ENCODE assay signal across 8 cellular contexts in genomic region chr9:87336914-87337333, GRCh38.
DNase-seq lines count a peak whose midpoint lies in the region; ATAC-seq and TF ChIP-seq lines count a peak whose summit lies in the region.

No MANE protein-coding gene starts in this region.

- H4K8ac ChIP-seq in neuronal stem cell (ENCODE audit: low read depth, low read length), result no peak overlapping the region

- POLR2A ChIA-PET in CD8-positive, alpha-beta memory T cell (lab: Charles Lee), result no interaction called here

- no peak overlapping the region for H3K9ac ChIP-seq in neuronal stem cell (ENCODE audit: low read depth, low read length, poor library complexity)

- no peak overlapping the region for H2BK120ac ChIP-seq in neuronal stem cell (ENCODE audit: low read depth, low read length)

- no peak overlapping the region for H2AK5ac ChIP-seq in neuronal stem cell (ENCODE audit: low read depth, low read length)

- H3K4ac ChIP-seq in neuronal stem cell (ENCODE audit: low read length), result no peak overlapping the region

- H3K18ac ChIP-seq in neuronal stem cell (ENCODE audit: low read length), result no peak overlapping the region

- CTCF ChIA-PET in CD8-positive, alpha-beta memory T cell (lab: Charles Lee), result interaction anchor here (1.5 kb wide), 1 partner anchor 890 kb away, joined by 3 read pairs; no protein-coding TSS in a partner anchor

- H3K36me3 ChIP-seq in CD8-positive, alpha-beta memory T cell (ENCODE audit: insufficient read depth, low read length), result no peaks in the 10 kb centered on the region
- no peaks in the 10 kb centered on the region for H3K36me3 ChIP-seq in gastroesophageal sphincter
- H3K36me3 ChIP-seq in neuronal stem cell (replicated peaks in 1 of 2; ENCODE audit: control insufficient read depth in 2 of 2, insufficient read depth in 2 of 2, low read length in 2 of 2), result no peaks in the 10 kb centered on the region

- H3K9me3 ChIP-seq in CD8-positive, alpha-beta memory T cell (ENCODE audit: low read length), result no peaks in the 10 kb centered on the region
- H3K9me3 ChIP-seq in gastroesophageal sphincter, result peaks cover 0 to 3% (median 0%) of the 10 kb centered on the region in 3 donors
- H3K9me3 ChIP-seq in neuronal stem cell (replicated peaks in 1 of 2; ENCODE audit: control insufficient read depth in 2 of 2, insufficient read depth in 1 of 2, low read depth in 1 of 2, low read length in 2 of 2), result no peaks in the 10 kb centered on the region

- H3K4me3 ChIP-seq in CD8-positive, alpha-beta memory T cell (ENCODE audit: low read length), result peak overlapping the region; percentile 5
- peak overlapping the region; percentile 43 to 55 for H3K4me3 ChIP-seq in gastroesophageal sphincter
- peak overlapping the region in 1 of 2 donors; percentile 71 for H3K4me3 ChIP-seq in neuronal stem cell (ENCODE audit: low read length in 2 of 2)

- peaks cover 11 to 12% (median 11%) of the 10 kb centered on the region in 3 donors for H3K4me1 Mint-ChIP-seq in CD8-positive, alpha-beta memory T cell

- H2BK5ac ChIP-seq in neuronal stem cell (ENCODE audit: low read length), result no peak overlapping the region

- peak; percentile 74 to 89 (median 80) for TF ChIP-seq CTCF in gastroesophageal sphincter (IDR thresholded peaks at IDR 0.05)

- H3K36me3 Mint-ChIP-seq in CD8-positive, alpha-beta memory T cell, result no peaks in the 10 kb centered on the region

- H3K4me3 Mint-ChIP-seq in CD8-positive, alpha-beta memory T cell, result peak overlapping the region in 6 of 7 donors; percentile 47 to 80 (median 73)

- H3K9me3 Mint-ChIP-seq in CD8-positive, alpha-beta memory T cell, result peaks cover 0 to under 1% (median 0%) of the 10 kb centered on the region in 5 donors

- no peak overlapping the region for H2BK12ac ChIP-seq in neuronal stem cell (ENCODE audit: low read length)

- peak overlapping the region; percentile 85 for H3K4me2 ChIP-seq in neuronal stem cell (ENCODE audit: insufficient read depth, low read length, poor library complexity, severe bottlenecking)

- peaks cover 5% of the 10 kb centered on the region for H3K27me3 ChIP-seq in CD8-positive, alpha-beta memory T cell (ENCODE audit: insufficient read depth, low read length, poor library complexity, severe bottlenecking)
- H3K27me3 ChIP-seq in gastroesophageal sphincter (no peaks in the 10 kb centered on the region), neuronal stem cell (ENCODE audit: control insufficient read depth in 3 of 3, insufficient read depth in 3 of 3, low read depth in 1 of 3, low read length in 3 of 3) (peaks cover 0 to 18% (median 0%) of the 10 kb centered on the region in 3 experiments)

- ATAC-seq in GM21390 (IDR thresholded peaks at IDR 0.05; ENCODE audit: unreplicated experiment), result peak; percentile 73
- ATAC-seq in gastroesophageal sphincter, result peak; percentile 60
- no peak for ATAC-seq in GM18867 (IDR thresholded peaks at IDR 0.05; ENCODE audit: unreplicated experiment)

- no peak overlapping the region for H2BK15ac ChIP-seq in neuronal stem cell (ENCODE audit: low read length)

- H3K79me1 ChIP-seq in neuronal stem cell (ENCODE audit: low read depth, low read length), result no peaks in the 10 kb centered on the region

- no peak overlapping the region for H3K23ac ChIP-seq in neuronal stem cell (ENCODE audit: low read depth, low read length, poor library complexity)

- peaks cover 18 to 36% of the 10 kb centered on the region in 2 donors for H3K27me3 Mint-ChIP-seq in CD8-positive, alpha-beta memory T cell

- H3K27ac ChIP-seq in CD8-positive, alpha-beta memory T cell (ENCODE audit: low read depth, low read length), result no peak overlapping the region
- peak overlapping the region in 3 of 4 donors; percentile 2 to 42 (median 7) for H3K27ac ChIP-seq in gastroesophageal sphincter
- H3K27ac ChIP-seq in neuronal stem cell (replicated peaks; ENCODE audit: low read length), result no peak overlapping the region

- DNase-seq in CD8-positive, alpha-beta memory T cell, result peak in 1 of 5 donors; percentile 4
- peak; percentile 33 for DNase-seq in NCI-H2081 treated with DMSO at 0.1 percent for 48 hours (lab: John Stamatoyannopoulos, UW)
- DNase-seq in activated T-cell treated with anti-CD3 and anti-CD28 coated beads, Interleukin-2, amount 50 U/mL, for 48 hours, result peak; percentile 21 to 24
- peak; percentile 65 for DNase-seq in neuronal stem cell (ENCODE audit: low spot score)
- DNase-seq in activated CD8-positive, alpha-beta memory T cell treated with anti-CD3 and anti-CD28 coated beads for 24 hours, result no peak

- no peak for TF ChIP-seq POLR2A in gastroesophageal sphincter (IDR thresholded peaks at IDR 0.05)

- H3K27ac Mint-ChIP-seq in CD8-positive, alpha-beta memory T cell, result no peak overlapping the region

- H3K4me1 ChIP-seq in CD8-positive, alpha-beta memory T cell (ENCODE audit: insufficient read depth, low read length), result peaks cover 5% of the 10 kb centered on the region
- H3K4me1 ChIP-seq in gastroesophageal sphincter, result peaks cover 0 to 14% (median 7%) of the 10 kb centered on the region in 3 donors
- H3K4me1 ChIP-seq in neuronal stem cell (ENCODE audit: control insufficient read depth in 2 of 2, insufficient read depth in 1 of 2, low read depth in 1 of 2, low read length in 2 of 2), result peaks cover 0 to 4% of the 10 kb centered on the region in 2 donors

- H3K14ac ChIP-seq in neuronal stem cell (ENCODE audit: low read length), result no peak overlapping the region

- H2AFZ ChIP-seq in neuronal stem cell (ENCODE audit: low read length), result peak overlapping the region; percentile 19

- 1 to 2% methylated on average over 12 of the region's 12 CpGs for WGBS in gastroesophageal sphincter (ENCODE audit: low coverage in 1 of 2), 2 donors
- WGBS in neuronal stem cell (ENCODE audit: extremely low coverage in 2 of 2, insufficient read length in 2 of 2, insufficient replicate concordance in 1 of 2), 2 donors, result no CpG with 5 or more reads among the region's 12 CpGs

- H4K91ac ChIP-seq in neuronal stem cell (ENCODE audit: low read depth, low read length, poor library complexity), result no peak overlapping the region

- TF ChIP-seq EP300 in gastroesophageal sphincter (IDR thresholded peaks at IDR 0.05), result no peak

Comparison
In these comparisons a context has a peak if more than half of its experiments do, and no peak if none do; other contexts are left out.
1. H3K27ac ChIP-seq: peak in gastroesophageal sphincter (3 of 4); none in CD8-positive, alpha-beta memory T cell (single experiment) and neuronal stem cell (single experiment).